31 cellular contexts compared by ENCODE assay signal in genomic region chr7:123468303-123468702, GRCh38.
"Had no signal": no experiment of that assay in that cellular context is flagged by ENCODE, and none has a peak within 500 bp of the region (broad histone marks: within the 10 kb centered on the region; RNA-seq: fewer than 3 reads in every experiment).

No MANE protein-coding gene starts in this region.

- ATAC-seq: activated naive CD4-positive, alpha-beta T cell treated with anti-CD3 and anti-CD28 coated beads, Interleukin-2, amount 50 U/mL, for 72 hours; activated naive CD8-positive, alpha-beta T cell treated with anti-CD3 and anti-CD28 coated beads, Interleukin-2, amount 50 U/mL, for 24 hours; activated T-cell treated with anti-CD3 and anti-CD28 coated beads, Interleukin-2, amount 50 U/mL, for 4 hours; activated T-cell treated with anti-CD3 and anti-CD28 coated beads, Interleukin-2, amount 50 U/mL, for 72 hours; activated T-helper 17 cell treated with anti-CD3 and anti-CD28 coated beads, Interleukin-2, amount 50 U/mL, for 72 hours; body of pancreas had no signal

- H3K36me3 ChIP-seq: adrenal gland, ascending aorta, brain microvascular endothelial cell, breast epithelium, cardiac muscle cell had no signal

- H3K4me3 ChIP-seq: adrenal gland, ascending aorta, body of pancreas, breast epithelium, cardiac muscle cell had no signal

- H3K27ac ChIP-seq: adrenal gland, ascending aorta, body of pancreas, brain microvascular endothelial cell, breast epithelium, cardiac muscle cell had no signal

- H3K4me1 ChIP-seq: adrenal gland, ascending aorta, body of pancreas, breast epithelium had no signal

- H3K27me3 ChIP-seq: adrenal gland, ascending aorta, body of pancreas, brain microvascular endothelial cell, breast epithelium, cardiac muscle cell had no signal

- H3K9me3 ChIP-seq: adrenal gland, ascending aorta, body of pancreas, breast epithelium had no signal

- DNase-seq: activated effector memory CD4-positive, alpha-beta T cell treated with anti-CD3 and anti-CD28 coated beads, Interleukin-2, amount 50 U/mL, for 16 hours; activated effector memory CD4-positive, alpha-beta T cell treated with Interleukin-2 at 50 U/mL for 16 hours; activated gamma-delta T cell; activated gamma-delta T cell treated with Interleukin-2 at 50 U/mL for 16 hours; activated naive CD4-positive, alpha-beta T cell; activated naive CD4-positive, alpha-beta T cell treated with anti-CD3 and anti-CD28 coated beads for 36 hours; activated naive CD4-positive, alpha-beta T cell treated with anti-CD3 and anti-CD28 coated beads, Interleukin-2, amount 10 ng/mL, durations not matched to agents 7 days and 5 days; activated naive CD4-positive, alpha-beta T cell treated with anti-CD3 and anti-CD28 coated beads, Interleukin-2, amount 50 U/mL, for 16 hours; activated naive CD4-positive, alpha-beta T cell treated with Interleukin-2 at 50 U/mL for 16 hours; activated naive CD8-positive, alpha-beta T cell treated with anti-CD3 and anti-CD28 coated beads for 36 hours; activated naive CD8-positive, alpha-beta T cell treated with anti-CD3 and anti-CD28 coated beads, Interleukin-2, amount 10 ng/mL, durations not matched to agents 7 days and 5 days; activated naive CD8-positive, alpha-beta T cell treated with anti-CD3 and anti-CD28 coated beads, Interleukin-2, amount 50 U/mL, for 24 hours; activated T-cell treated with anti-CD3 and anti-CD28 coated beads, Interleukin-2, amount 50 U/mL, for 1 hour; activated T-cell treated with anti-CD3 and anti-CD28 coated beads, Interleukin-2, amount 50 U/mL, for 24 hours; activated T-cell treated with anti-CD3 and anti-CD28 coated beads, Interleukin-2, amount 50 U/mL, for 4 hours; activated T-cell treated with anti-CD3 and anti-CD28 coated beads, Interleukin-2, amount 50 U/mL, for 48 hours; activated T-cell treated with anti-CD3 and anti-CD28 coated beads, Interleukin-2, amount 50 U/mL, for 72 hours; adrenal gland; amniotic stem cell; amygdala; anterior cingulate cortex; body of pancreas; brain microvascular endothelial cell; caudate nucleus; central memory CD4-positive, alpha-beta T cell; cerebellar nuclear complex had no signal
